9 cellular contexts compared by ENCODE assay signal in genomic region chr11:64723907-64724862, GRCh38. TPM values are rescaled to one million over a fixed set of nuclear protein-coding genes. Genes with fewer than 3 reads are reported as not detected.
DNase-seq lines count a peak whose midpoint lies in the region; ATAC-seq and TF ChIP-seq lines count a peak whose summit lies in the region.
"Had no signal": no experiment of that assay in that cellular context is flagged by ENCODE, and none has a peak within 500 bp of the region (broad histone marks: within the 10 kb centered on the region; RNA-seq: fewer than 3 reads in every experiment).

No MANE protein-coding gene starts in this region.

- peaks cover 36% of the 10 kb centered on the region for H3K27me3 ChIP-seq in NT2/D1 (ENCODE audit: insufficient read depth, insufficient read length)
- H3K27me3 ChIP-seq: pancreas had no signal

- H3K36me3 ChIP-seq in NT2/D1 (ENCODE audit: insufficient read depth, insufficient read length, low read length), result no peaks in the 10 kb centered on the region
- H3K36me3 ChIP-seq: pancreas had no signal

- H3K27me3 Mint-ChIP-seq in activated CD8-positive, alpha-beta memory T cell treated with anti-CD3 and anti-CD28 coated beads, Interleukin-2, amount 10 ng/mL, durations not matched to agents 7 days and 5 days, result peaks cover 24% of the 10 kb centered on the region

- peak overlapping the region; percentile 4 for H3K27ac Mint-ChIP-seq in activated CD8-positive, alpha-beta memory T cell treated with anti-CD3 and anti-CD28 coated beads, Interleukin-2, amount 10 ng/mL, durations not matched to agents 7 days and 5 days

- H3K4me1 ChIP-seq in NT2/D1 (ENCODE audit: insufficient read depth, insufficient read length), result peaks cover 31% of the 10 kb centered on the region
- H3K4me1 ChIP-seq: pancreas had no signal

- H3K4me3 ChIP-seq in NT2/D1 (ENCODE audit: insufficient read length, low read depth) (no peak overlapping the region), coronary artery (peak overlapping the region; percentile 89)

- intact Hi-C loops in sciatic nerve (cut with DNase I), result loop anchor here (10.0 kb wide), 1 partner anchor 159 kb away; no protein-coding TSS in a partner anchor

- DNase-seq in activated CD8-positive, alpha-beta memory T cell treated with anti-CD3 and anti-CD28 coated beads, Interleukin-2, amount 10 ng/mL, durations not matched to agents 7 days and 5 days, result no peak
- no peak for DNase-seq in activated CD8-positive, alpha-beta memory T cell treated with anti-CD3 and anti-CD28 coated beads, Interleukin-2, amount 50 U/mL, for 48 hours
- no peak for DNase-seq in NT2/D1 (ENCODE audit: low read depth, low spot score)
- no peak for DNase-seq in coronary artery (ENCODE audit: low spot score)
- DNase-seq in sciatic nerve (ENCODE audit: low spot score), result peak; percentile 52
- DNase-seq in NOMO-1 (lab: John Stamatoyannopoulos, UW; ENCODE audit: unreplicated experiment in 2 of 2), result no peak

- H3K4me1 Mint-ChIP-seq in activated CD8-positive, alpha-beta memory T cell treated with anti-CD3 and anti-CD28 coated beads, Interleukin-2, amount 10 ng/mL, durations not matched to agents 7 days and 5 days, result peaks cover 8% of the 10 kb centered on the region

- peaks cover 5% of the 10 kb centered on the region for H3K36me3 Mint-ChIP-seq in activated CD8-positive, alpha-beta memory T cell treated with anti-CD3 and anti-CD28 coated beads, Interleukin-2, amount 10 ng/mL, durations not matched to agents 7 days and 5 days

- peak overlapping the region; percentile 59 for H3K9ac ChIP-seq in NT2/D1 (ENCODE audit: insufficient read length, low read depth)

- CTCF ChIA-PET in activated CD8-positive, alpha-beta memory T cell treated with anti-CD3 and anti-CD28 coated beads, Interleukin-2, amount 10 ng/mL, durations not matched to agents 7 days and 5 days (lab: Charles Lee), result interaction anchor here (1.7 kb wide), 1 partner anchor 35 kb away, joined by 7 read pairs; no protein-coding TSS in a partner anchor

- H3K9me3 ChIP-seq in NT2/D1 (ENCODE audit: insufficient read depth, low read length), result no peaks in the 10 kb centered on the region
- H3K9me3 ChIP-seq: pancreas had no signal

- no peak overlapping the region for H3K27ac ChIP-seq in coronary artery
- H3K27ac ChIP-seq: pancreas had no signal

- no peak for TF ChIP-seq CTCF in coronary artery (IDR thresholded peaks at IDR 0.05)

- peak overlapping the region; percentile 15 for H3K4me3 Mint-ChIP-seq in activated CD8-positive, alpha-beta memory T cell treated with anti-CD3 and anti-CD28 coated beads, Interleukin-2, amount 10 ng/mL, durations not matched to agents 7 days and 5 days

- no peak for ATAC-seq in activated CD8-positive, alpha-beta memory T cell treated with anti-CD3 and anti-CD28 coated beads, Interleukin-2, amount 10 ng/mL, durations not matched to agents 7 days and 5 days
- no peak for ATAC-seq in sciatic nerve
- ATAC-seq in HG02981 (IDR thresholded peaks at IDR 0.05; ENCODE audit: unreplicated experiment), result no peak
- no peak for ATAC-seq in HG02759 (IDR thresholded peaks at IDR 0.05; ENCODE audit: unreplicated experiment)

- no peaks in the 10 kb centered on the region for H3K9me3 Mint-ChIP-seq in activated CD8-positive, alpha-beta memory T cell treated with anti-CD3 and anti-CD28 coated beads, Interleukin-2, amount 10 ng/mL, durations not matched to agents 7 days and 5 days (ENCODE audit: low read depth)

RNA-seq across cellular contexts. Expression of gene NRXN2, which starts 1.2 kb away (rescaled TPM):
- under 1 TPM; 0.23 to 0.40 TPM for total RNA-seq in activated CD8-positive, alpha-beta memory T cell treated with anti-CD3 and anti-CD28 coated beads, Interleukin-2, amount 10 ng/mL, durations not matched to agents 7 days and 5 days
- 13.7 TPM for total RNA-seq in sciatic nerve

RNA-seq across cellular contexts. Expression of gene RASGRP2, which starts 19.8 kb away (rescaled TPM):
- total RNA-seq in activated CD8-positive, alpha-beta memory T cell treated with anti-CD3 and anti-CD28 coated beads, Interleukin-2, amount 10 ng/mL, durations not matched to agents 7 days and 5 days, result 100 to 1,000 TPM in 1 of 2 experiments, 10 to 100 TPM in 1; 77.3 to 123 TPM
- 39.7 TPM for total RNA-seq in sciatic nerve

RNA-seq across cellular contexts. Expression of gene PYGM, which starts 35.6 kb away (rescaled TPM):
- total RNA-seq in activated CD8-positive, alpha-beta memory T cell treated with anti-CD3 and anti-CD28 coated beads, Interleukin-2, amount 10 ng/mL, durations not matched to agents 7 days and 5 days, result 1 to 10 TPM; 2.0 to 3.2 TPM
- 8.1 TPM for total RNA-seq in sciatic nerve

RNA-seq across cellular contexts. Expression of gene SF1, which starts 54.2 kb away (rescaled TPM):
- 100 to 1,000 TPM; 442 to 462 TPM for total RNA-seq in activated CD8-positive, alpha-beta memory T cell treated with anti-CD3 and anti-CD28 coated beads, Interleukin-2, amount 10 ng/mL, durations not matched to agents 7 days and 5 days
- total RNA-seq in sciatic nerve, result 366 TPM

Comparison
In these comparisons a context has a peak if more than half of its experiments do, and no peak if none do; other contexts are left out.
1. RNA of gene NRXN2, which starts 1.2 kb away (total RNA-seq): 13.7 TPM in sciatic nerve (single experiment); 0.23 to 0.40 TPM in activated CD8-positive, alpha-beta memory T cell treated with anti-CD3 and anti-CD28 coated beads, Interleukin-2, amount 10 ng/mL, durations not matched to agents 7 days and 5 days; every median in the first group is over 10 times any median in the second.